24 cellular contexts compared by ENCODE assay signal in the genomic region with DNA sequence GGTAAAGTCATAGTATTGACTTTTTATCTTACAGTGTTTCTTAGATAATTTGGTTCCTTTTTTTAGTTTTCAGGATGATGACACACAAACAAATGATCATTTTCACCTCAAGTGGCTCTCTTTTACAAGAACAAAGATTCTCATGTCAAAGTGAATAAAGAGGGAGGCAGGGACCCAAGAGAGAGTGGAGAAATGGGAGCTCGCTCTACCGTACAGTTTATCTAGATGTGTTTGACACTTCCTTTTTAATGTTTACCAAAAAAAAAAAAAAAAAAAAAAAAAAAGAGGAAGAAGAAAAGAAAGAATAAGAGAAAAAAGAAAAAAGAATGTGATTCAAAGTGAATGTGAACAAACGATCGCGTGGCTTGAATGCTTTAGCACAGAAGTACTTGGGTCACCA.
"Had no signal": no experiment of that assay in that cellular context is flagged by ENCODE, and none has a peak within 500 bp of the region (broad histone marks: within the 10 kb centered on the region; RNA-seq: fewer than 3 reads in every experiment).

No MANE protein-coding gene starts in this region.

- H3K27me3 Mint-ChIP-seq: activated CD8-positive, alpha-beta T cell treated with anti-CD3 and anti-CD28 coated beads for 36 hours; activated naive CD8-positive, alpha-beta T cell had no signal

- H3K4me3 Mint-ChIP-seq: activated CD8-positive, alpha-beta T cell treated with anti-CD3 and anti-CD28 coated beads for 36 hours; activated naive CD8-positive, alpha-beta T cell; activated T-cell treated with anti-CD3 and anti-CD28 coated beads, Interleukin-2, amount 50 U/mL, for 4 hours; naive thymus-derived CD4-positive, alpha-beta T cell; stimulated activated effector memory CD8-positive, alpha-beta T cell treated with anti-CD3 and anti-CD28 coated beads, Interleukin-12 subunit alpha, Interleukin-12 subunit beta, amount 100 ng/mL, for 72 hours; WTC11 had no signal

- H3K9me3 ChIP-seq: body of pancreas, colonic mucosa, pancreas, psoas muscle, sigmoid colon, stomach, thyroid gland, upper lobe of left lung, vagina had no signal

- DNase-seq: activated T-cell treated with anti-CD3 and anti-CD28 coated beads, Interleukin-2, amount 50 U/mL, for 4 hours; aorta; cerebellar nuclear complex; colonic mucosa; effector memory CD4-positive, alpha-beta T cell; left cardiac atrium; left ventricle myocardium superior; pancreas; psoas muscle; sigmoid colon; stimulated activated CD4-positive, alpha-beta T cell treated with anti-CD3 and anti-CD28 coated beads, Interleukin-4, amount 100 ng/mL, for 24 hours had no signal

- H3K27me3 ChIP-seq: body of pancreas, cardiac muscle cell, colonic mucosa, sigmoid colon, thyroid gland, upper lobe of left lung, vagina had no signal

- ATAC-seq: body of pancreas had no signal

- H3K36me3 ChIP-seq: cardiac muscle cell, colonic mucosa, pancreas, sigmoid colon, stomach, thyroid gland, upper lobe of left lung, vagina had no signal

- H3K79me2 ChIP-seq: hepatocyte had no signal

- H3K27ac Mint-ChIP-seq: activated CD8-positive, alpha-beta T cell treated with anti-CD3 and anti-CD28 coated beads for 36 hours; activated naive CD8-positive, alpha-beta T cell; activated T-helper 2 cell treated with anti-CD3 and anti-CD28 coated beads, Interferon-gamma antibody, Interleukin-2, Interleukin-4, amounts not matched to agents 10 μg/mL and 5 μg/mL and 100 μg/mL, durations not matched to agents 14 hours and 24 hours and 36 hours; naive thymus-derived CD4-positive, alpha-beta T cell; stimulated activated effector memory CD8-positive, alpha-beta T cell treated with anti-CD3 and anti-CD28 coated beads, Interleukin-12 subunit alpha, Interleukin-12 subunit beta, amount 100 ng/mL, for 72 hours; WTC11 had no signal

- H3K4me1 Mint-ChIP-seq: naive thymus-derived CD4-positive, alpha-beta T cell; stimulated activated effector memory CD8-positive, alpha-beta T cell treated with anti-CD3 and anti-CD28 coated beads, Interleukin-12 subunit alpha, Interleukin-12 subunit beta, amount 100 ng/mL, for 72 hours; WTC11 had no signal

- H3K36me3 Mint-ChIP-seq: activated naive CD8-positive, alpha-beta T cell; naive thymus-derived CD4-positive, alpha-beta T cell; stimulated activated effector memory CD8-positive, alpha-beta T cell treated with anti-CD3 and anti-CD28 coated beads, Interleukin-12 subunit alpha, Interleukin-12 subunit beta, amount 100 ng/mL, for 72 hours; WTC11 had no signal

- H3K4me1 ChIP-seq: body of pancreas, colonic mucosa, pancreas, psoas muscle, sigmoid colon, vagina had no signal

- H3K4me2 ChIP-seq: hepatocyte had no signal

- H3K4me3 ChIP-seq: body of pancreas, cardiac muscle cell, colonic mucosa, hepatocyte, pancreas, psoas muscle, sigmoid colon, stomach, thyroid gland, upper lobe of left lung, vagina had no signal

- H3K9me3 Mint-ChIP-seq: activated CD8-positive, alpha-beta T cell treated with anti-CD3 and anti-CD28 coated beads for 36 hours; activated T-cell treated with anti-CD3 and anti-CD28 coated beads, Interleukin-2, amount 50 U/mL, for 4 hours; activated T-helper 2 cell treated with anti-CD3 and anti-CD28 coated beads, Interferon-gamma antibody, Interleukin-2, Interleukin-4, amounts not matched to agents 10 μg/mL and 5 μg/mL and 100 μg/mL, durations not matched to agents 14 hours and 24 hours and 36 hours; stimulated activated effector memory CD8-positive, alpha-beta T cell treated with anti-CD3 and anti-CD28 coated beads, Interleukin-12 subunit alpha, Interleukin-12 subunit beta, amount 100 ng/mL, for 72 hours; WTC11 had no signal

- H2AFZ ChIP-seq: hepatocyte had no signal

- H3K27ac ChIP-seq: body of pancreas, cardiac muscle cell, colonic mucosa, hepatocyte, pancreas, psoas muscle, sigmoid colon, stomach, vagina had no signal
